ENCODE assay signal across 13 cellular contexts in the genomic region with DNA sequence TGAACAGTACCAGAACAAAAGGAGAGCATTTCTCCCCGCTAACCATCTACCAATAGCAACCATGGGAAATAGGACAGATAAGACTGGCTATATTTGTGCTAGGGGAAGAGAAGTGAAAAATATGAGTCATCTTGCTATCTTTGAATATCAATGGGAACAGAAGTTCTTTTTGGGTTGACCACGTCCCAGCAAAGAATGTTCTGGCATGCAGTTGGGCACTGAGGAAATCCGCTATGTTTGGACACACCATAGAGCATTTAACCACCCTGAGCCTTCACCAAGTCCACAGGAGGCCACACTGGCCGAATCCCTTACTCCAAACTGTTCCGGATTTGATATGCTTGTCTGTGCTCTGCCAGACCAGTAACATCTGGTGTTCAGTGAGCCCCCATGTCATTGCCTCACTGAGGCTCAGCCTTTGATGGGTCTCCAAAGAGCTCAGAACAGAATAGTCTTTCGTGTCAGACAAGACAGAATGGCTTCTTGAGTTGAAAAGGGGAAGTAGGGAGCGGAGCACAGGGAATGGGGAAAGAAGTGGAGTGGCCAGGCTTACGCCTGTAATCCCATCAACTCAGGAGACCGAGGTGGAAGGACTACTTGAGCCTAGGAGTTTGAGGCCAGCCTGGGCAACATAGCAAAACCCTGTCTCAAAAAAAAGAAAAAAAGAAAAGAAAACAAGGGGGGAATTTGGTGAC.
A peak's percentile ranks its signal among the peaks of the same experiment; 100 is the strongest.
DNase-seq lines count a peak whose midpoint lies in the region; ATAC-seq, FAIRE-seq and TF ChIP-seq lines count a peak whose summit lies in the region.
"Had no signal": no experiment of that assay in that cellular context is flagged by ENCODE, and none has a peak within 500 bp of the region (broad histone marks: within the 10 kb centered on the region; RNA-seq: fewer than 3 reads in every experiment).

No MANE protein-coding gene starts in this region.

- H2BK20ac ChIP-seq in H9 (ENCODE audit: low read depth, low read length, poor library complexity, severe bottlenecking) = no peak overlapping the region

- no peaks in the 10 kb centered on the region for H3K27me3 Mint-ChIP-seq in H9 (ENCODE audit: low read depth)

- no peak overlapping the region for H4K8ac ChIP-seq in H9 (replicated peaks; ENCODE audit: insufficient read length, low read depth, low read length)

- H3K18ac ChIP-seq in H9 (ENCODE audit: insufficient read length, low read depth, low read length) = no peak overlapping the region

- H3T11ph ChIP-seq in H9 (ENCODE audit: low read length) = no peak overlapping the region

- no peak overlapping the region for H2BK12ac ChIP-seq in H9 (ENCODE audit: insufficient read length, low read depth, low read length)

- no CpG with 5 or more reads among the region's 9 CpGs for WGBS in H9 (ENCODE audit: extremely low coverage, insufficient read length, low lambda C conversion rate)
- WGBS in spleen, 5 donors = 47 to 75% (median 58%) methylated on average over 9 of the region's 9 CpGs

- intact Hi-C loops in spleen (cut with DNase I; ENCODE audit: low total_unique reads) = no loop called here

- H2BK5ac ChIP-seq in H9 (ENCODE audit: insufficient read length, low read length) = no peak overlapping the region

- H3K4me2 ChIP-seq in osteoblast (ENCODE audit: insufficient read depth, low read length) = no peak overlapping the region
- H3K4me2 ChIP-seq in H9 (ENCODE audit: insufficient read depth, insufficient read length, low read length) = no peak overlapping the region

- H4K20me1 ChIP-seq in osteoblast (ENCODE audit: insufficient read depth, low read length) (peaks cover 9% of the 10 kb centered on the region), H9 (ENCODE audit: control insufficient read depth, insufficient read depth, insufficient read length) (no peaks in the 10 kb centered on the region)

- no peaks in the 10 kb centered on the region for H3K27me3 ChIP-seq in osteoblast (ENCODE audit: insufficient read depth, low read length)
- H3K27me3 ChIP-seq in H9 (ENCODE audit: insufficient read depth, low read length) = no peaks in the 10 kb centered on the region
- H3K27me3 ChIP-seq in spleen (replicated peaks in 1 of 7) = peaks cover 0 to 7% (median 0%) of the 10 kb centered on the region in 7 donors
- H3K27me3 ChIP-seq: stomach had no signal

- H2AFZ ChIP-seq in osteoblast (ENCODE audit: low read length) (no peak overlapping the region), H9 (ENCODE audit: low read length) (no peak overlapping the region)

- no peak for TF ChIP-seq CTCF in fibroblast of pulmonary artery (IDR thresholded peaks at IDR 0.05; ENCODE audit: low read length, missing control alignments)
- TF ChIP-seq CTCF in osteoblast (IDR thresholded peaks at IDR 0.05; ENCODE audit: extremely low read depth, low read depth, low read length) = no peak
- no peak for TF ChIP-seq CTCF in H9 (conservative IDR thresholded peaks at IDR 0.05)
- TF ChIP-seq CTCF in spleen (IDR thresholded peaks at IDR 0.05 in 8 of 11, conservative IDR thresholded peaks at IDR 0.05 in 3 of 11) = no peak

- H3K23me2 ChIP-seq in H9 (ENCODE audit: insufficient read length, low read depth, low read length, poor library complexity, severe bottlenecking) = no peaks in the 10 kb centered on the region

- H3K23ac ChIP-seq in H9 (ENCODE audit: insufficient read length, low read depth, low read length) = no peak overlapping the region

- no peak for FAIRE-seq in GM12891 (lab: Jason Lieb, UNC)

- H2BK15ac ChIP-seq in H9 (ENCODE audit: low read depth, low read length) = no peak overlapping the region

- H3K27ac ChIP-seq in osteoblast (ENCODE audit: low read depth, low read length) (peak overlapping the region; percentile 75), H9 (ENCODE audit: insufficient read length, low read depth, low read length) (no peak overlapping the region), spleen (peak overlapping the region in 2 of 8 donors; percentile 2 to 3)
- H3K27ac ChIP-seq: stomach had no signal

- H3K36me3 ChIP-seq in osteoblast (ENCODE audit: insufficient read depth, low read length) (peaks cover 81% of the 10 kb centered on the region), spleen (peaks cover 0 to 10% (median 0%) of the 10 kb centered on the region in 6 donors)

- H2AK5ac ChIP-seq in H9 (ENCODE audit: insufficient read length, low read length) = no peak overlapping the region

- H3K9me3 Mint-ChIP-seq in H9 = no peaks in the 10 kb centered on the region
- H3K9me3 Mint-ChIP-seq: CD4-positive, alpha-beta T cell; naive B cell had no signal

- H3K36me3 Mint-ChIP-seq in H9 (ENCODE audit: insufficient read depth in 1 of 3, low read depth in 3 of 3) = peaks cover 2 to 74% (median 48%) of the 10 kb centered on the region in 3 experiments; a peak in 6 of 7 replicates
- H3K36me3 Mint-ChIP-seq: naive B cell had no signal

- H3K4me1 ChIP-seq in osteoblast (ENCODE audit: insufficient read depth, low read length) = peaks cover 31% of the 10 kb centered on the region
- H3K4me1 ChIP-seq in H9 (ENCODE audit: insufficient read depth, low read length) = no peaks in the 10 kb centered on the region
- no peaks in the 10 kb centered on the region for H3K4me1 ChIP-seq in spleen
- H3K4me1 ChIP-seq: stomach had no signal

- H3K27ac Mint-ChIP-seq in H9 = peak overlapping the region in 1 of 3 experiments; percentile 5; a peak in 2 of 7 replicates
- H3K27ac Mint-ChIP-seq: activated CD8-positive, alpha-beta T cell treated with anti-CD3 and anti-CD28 coated beads, Interleukin-2, amount 10 ng/mL, durations not matched to agents 7 days and 5 days; CD4-positive, alpha-beta T cell had no signal

- H3K4me3 Mint-ChIP-seq in H9 = no peak overlapping the region
- H3K4me3 Mint-ChIP-seq: activated CD8-positive, alpha-beta T cell treated with anti-CD3 and anti-CD28 coated beads, Interleukin-2, amount 10 ng/mL, durations not matched to agents 7 days and 5 days; CD4-positive, alpha-beta T cell; naive B cell had no signal

- H3K9me3 ChIP-seq in osteoblast (ENCODE audit: low read depth, low read length) (no peaks in the 10 kb centered on the region), H9 (ENCODE audit: control insufficient read depth, low read depth, low read length) (no peaks in the 10 kb centered on the region), spleen (no peaks in the 10 kb centered on the region)
- H3K9me3 ChIP-seq: stomach had no signal

- H3K79me1 ChIP-seq in H9 (ENCODE audit: insufficient read depth, low read depth, low read length, poor library complexity, severe bottlenecking) = no peaks in the 10 kb centered on the region

- no peak for TF ChIP-seq POLR2A in GM12891 (IDR thresholded peaks at IDR 0.05; ENCODE audit: low read depth, low read length)
- TF ChIP-seq POLR2A in spleen (IDR thresholded peaks at IDR 0.05) = no peak

- H3K79me2 ChIP-seq in osteoblast (ENCODE audit: insufficient read depth, low read length) (peaks cover 39% of the 10 kb centered on the region), H9 (ENCODE audit: insufficient read depth, low read length) (no peaks in the 10 kb centered on the region)

- no peak overlapping the region for H3K9ac ChIP-seq in H9 (ENCODE audit: extremely low read depth, insufficient read length, low read length)

- no peak for DNase-seq in GM12891 (ENCODE audit: insufficient read length, low spot score)
- peak; percentile 72 for DNase-seq in SKM-1 treated with dmso at 0.1 percent for 144 hours (lab: John Stamatoyannopoulos, UW; ENCODE audit: unreplicated experiment)
- DNase-seq in fibroblast of pulmonary artery (ENCODE audit: low read depth) = peak; percentile 86
- DNase-seq in osteoblast (ENCODE audit: insufficient read length, low spot score, missing footprints) = no peak
- DNase-seq in kidney tubule cell (ENCODE audit: low spot score) = no peak
- no peak for DNase-seq in H9
- DNase-seq in spleen = no peak
- DNase-seq: activated CD8-positive, alpha-beta T cell treated with anti-CD3 and anti-CD28 coated beads, Interleukin-2, amount 10 ng/mL, durations not matched to agents 7 days and 5 days; CD4-positive, alpha-beta T cell; naive B cell; NCI-H2107; stomach had no signal

- no peak overlapping the region for H2BK120ac ChIP-seq in H9 (ENCODE audit: low read depth, low read length, poor library complexity, severe bottlenecking)

- H4K91ac ChIP-seq in H9 (ENCODE audit: insufficient read length, low read depth, low read length) = no peak overlapping the region

- no peak overlapping the region for H4K5ac ChIP-seq in H9 (ENCODE audit: insufficient read length, low read depth, low read length)

- ATAC-seq in GM18517 (IDR thresholded peaks at IDR 0.05; ENCODE audit: unreplicated experiment) = no peak
- ATAC-seq: activated CD8-positive, alpha-beta T cell treated with anti-CD3 and anti-CD28 coated beads, Interleukin-2, amount 10 ng/mL, durations not matched to agents 7 days and 5 days had no signal

- H3K4ac ChIP-seq in H9 (ENCODE audit: low read depth, low read length) = no peak overlapping the region

- no peaks in the 10 kb centered on the region for H3K4me1 Mint-ChIP-seq in H9
- H3K4me1 Mint-ChIP-seq: naive B cell had no signal

- no peak overlapping the region for H3K4me3 ChIP-seq in fibroblast of pulmonary artery (replicated peaks; ENCODE audit: low read depth, low read length)
- no peak overlapping the region for H3K4me3 ChIP-seq in osteoblast (ENCODE audit: insufficient read depth, low read length)
- no peak overlapping the region for H3K4me3 ChIP-seq in spleen
- H3K4me3 ChIP-seq: stomach had no signal

- H3K14ac ChIP-seq in H9 (ENCODE audit: insufficient read depth, low read length) = no peak overlapping the region

- H3K56ac ChIP-seq in H9 (ENCODE audit: insufficient read length, low read depth, low read length) = no peak overlapping the region

TF ChIP-seq in GM12891, 5 proteins besides CTCF, POLR2A, EP300 and RAD21:
- TF ChIP-seq POLR2AphosphoS5 (IDR thresholded peaks at IDR 0.05; ENCODE audit: low read depth, low read length) (no peak), POU2F2 (IDR thresholded peaks at IDR 0.05; ENCODE audit: low read depth, low read length) (no peak), SPI1 (IDR thresholded peaks at IDR 0.05; ENCODE audit: low read depth, low read length) (0 out of 2 replicates have a peak, but pooled peaks have one; percentile 7), TAF1 (IDR thresholded peaks at IDR 0.05; ENCODE audit: low read depth, low read length) (no peak), PAX5 (IDR thresholded peaks at IDR 0.05; ENCODE audit: insufficient read depth, low read length, severe bottlenecking) (no peak)

Comparison
In these comparisons a context has a peak if more than half of its experiments do, and no peak if none do; other contexts are left out.
1. DNase-seq: peak in SKM-1 treated with dmso at 0.1 percent for 144 hours (single experiment) and fibroblast of pulmonary artery (single experiment); none in GM12891 (single experiment), osteoblast (single experiment), kidney tubule cell (single experiment), H9 (single experiment) and spleen (single experiment).